Comparison of ENCODE assay signal across 16 cellular contexts in genomic region chr14:100442036-100442435, GRCh38.
DNase-seq lines count a peak whose midpoint lies in the region; ATAC-seq and TF ChIP-seq lines count a peak whose summit lies in the region.
"Had no signal": no experiment of that assay in that cellular context is flagged by ENCODE, and none has a peak within 500 bp of the region (broad histone marks: within the 10 kb centered on the region; RNA-seq: fewer than 3 reads in every experiment).

No MANE protein-coding gene starts in this region.

- H3K9me2 ChIP-seq in GM23338 (ENCODE audit: insufficient read depth): no peaks in the 10 kb centered on the region

- no peak overlapping the region for H3K4me3 ChIP-seq in CD4-positive, CD25-positive, alpha-beta regulatory T cell (ENCODE audit: low read depth, low read length)
- H3K4me3 ChIP-seq in GM23338 (no peak overlapping the region), WERI-Rb-1 (ENCODE audit: low read depth, low read length) (no peak overlapping the region)
- H3K4me3 ChIP-seq: GM23248, Peyer's patch had no signal

- TF ChIP-seq CTCF in GM23338 (conservative IDR thresholded peaks at IDR 0.05; ENCODE audit: low read depth in 2 of 2) (no peak), WTC11 (IDR thresholded peaks at IDR 0.05) (no peak), WERI-Rb-1 (IDR thresholded peaks at IDR 0.05; ENCODE audit: low read depth, low read length) (no peak)

- H3K27ac ChIP-seq in CD4-positive, CD25-positive, alpha-beta regulatory T cell (ENCODE audit: insufficient read depth, low read length, poor library complexity, severe bottlenecking): no peak overlapping the region
- H3K27ac ChIP-seq in GM23338 (ENCODE audit: low read depth): no peak overlapping the region
- no peak overlapping the region for H3K27ac ChIP-seq in WERI-Rb-1
- H3K27ac ChIP-seq: GM23248 had no signal

- H3K27me3 Mint-ChIP-seq in CD4-positive, CD25-positive, alpha-beta regulatory T cell: no peaks in the 10 kb centered on the region
- H3K27me3 Mint-ChIP-seq in GM23338 (ENCODE audit: insufficient read depth, low read depth, poor library complexity) (no peaks in the 10 kb centered on the region), WTC11 (ENCODE audit: low read depth) (no peaks in the 10 kb centered on the region)

- H3K79me2 ChIP-seq in GM23338 (replicated peaks; ENCODE audit: insufficient read depth): no peaks in the 10 kb centered on the region; the same call in 1 of the 2 replicates

- no peaks in the 10 kb centered on the region for H3F3A ChIP-seq in GM23338 (replicated peaks; ENCODE audit: low read depth)

- no peaks in the 10 kb centered on the region for H3K9me3 Mint-ChIP-seq in CD4-positive, CD25-positive, alpha-beta regulatory T cell
- H3K9me3 Mint-ChIP-seq in GM23338 (no peaks in the 10 kb centered on the region), WTC11 (no peaks in the 10 kb centered on the region)

- peaks cover 3% of the 10 kb centered on the region for H3K4me1 ChIP-seq in CD4-positive, CD25-positive, alpha-beta regulatory T cell (ENCODE audit: control insufficient read depth, insufficient read depth, low read length, poor library complexity, severe bottlenecking)
- peaks cover 20% of the 10 kb centered on the region for H3K4me1 ChIP-seq in GM23338 (ENCODE audit: insufficient read depth)

- no peaks in the 10 kb centered on the region for H3K36me3 Mint-ChIP-seq in CD4-positive, CD25-positive, alpha-beta regulatory T cell
- H3K36me3 Mint-ChIP-seq in GM23338 (ENCODE audit: low read depth) (no peaks in the 10 kb centered on the region), WTC11 (no peaks in the 10 kb centered on the region)

- ATAC-seq in CD4-positive, CD25-positive, alpha-beta regulatory T cell (ENCODE audit: low read depth in 2 of 2): no peak
- ATAC-seq in GM23338 (no peak), WTC11 (no peak), HG03378 (IDR thresholded peaks at IDR 0.05; ENCODE audit: unreplicated experiment) (no peak), GM18907 (IDR thresholded peaks at IDR 0.05; ENCODE audit: unreplicated experiment) (no peak)

- no peak for DNase-seq in CD4-positive, CD25-positive, alpha-beta regulatory T cell
- DNase-seq in GM23338 (ENCODE audit: low spot score) (no peak), WTC11 (ENCODE audit: low spot score) (no peak), myocyte (ENCODE audit: low read depth) (peak; percentile 8), WERI-Rb-1 (no peak)
- DNase-seq: ACHN, GM23248, MM.1S, NCI-H1930, NCI-H2171, NCI-H446 treated with DMSO at 0.1 percent for 48 hours, NCI-H748 treated with DMSO at 0.1 percent for 48 hours, Peyer's patch, Right ventricle myocardium superior had no signal

- CTCF ChIA-PET in WTC11 (lab: Charles Lee): interaction anchor here (0.7 to 4.8 kb wide), 6 partner anchors 25 to 216 kb away, joined by 3 to 47 read pairs (median 4); no protein-coding TSS in a partner anchor

- no peaks in the 10 kb centered on the region for H3K36me3 ChIP-seq in CD4-positive, CD25-positive, alpha-beta regulatory T cell (ENCODE audit: control insufficient read depth, insufficient read depth, low read length)
- no peaks in the 10 kb centered on the region for H3K36me3 ChIP-seq in GM23338 (ENCODE audit: insufficient read depth)
- H3K36me3 ChIP-seq in WERI-Rb-1: no peaks in the 10 kb centered on the region
- H3K36me3 ChIP-seq: Peyer's patch had no signal

- H2AFZ ChIP-seq in GM23338: no peak overlapping the region
- H2AFZ ChIP-seq: GM23248 had no signal

- H4K20me1 ChIP-seq in GM23338 (replicated peaks; ENCODE audit: insufficient read depth): no peaks in the 10 kb centered on the region

- POLR2A ChIA-PET in WTC11 (lab: Charles Lee): no interaction called here

- H3K4me1 Mint-ChIP-seq in CD4-positive, CD25-positive, alpha-beta regulatory T cell: peaks cover 0 to 44% (median 11%) of the 10 kb centered on the region in 4 donors
- H3K4me1 Mint-ChIP-seq in GM23338 (peaks cover 43% of the 10 kb centered on the region), WTC11 (peaks cover 38% of the 10 kb centered on the region)

- no peaks in the 10 kb centered on the region for H3K9me3 ChIP-seq in CD4-positive, CD25-positive, alpha-beta regulatory T cell (ENCODE audit: control insufficient read depth in 2 of 2, low read length in 2 of 2)
- no peaks in the 10 kb centered on the region for H3K9me3 ChIP-seq in WERI-Rb-1 (ENCODE audit: severe bottlenecking)
- H3K9me3 ChIP-seq: Peyer's patch had no signal

- H3K4me3 Mint-ChIP-seq in CD4-positive, CD25-positive, alpha-beta regulatory T cell: no peak overlapping the region
- no peak overlapping the region for H3K4me3 Mint-ChIP-seq in GM23338
- no peak overlapping the region for H3K4me3 Mint-ChIP-seq in WTC11

- H3K4me2 ChIP-seq in GM23338: no peak overlapping the region

- no peaks in the 10 kb centered on the region for H3K27me3 ChIP-seq in CD4-positive, CD25-positive, alpha-beta regulatory T cell (ENCODE audit: control insufficient read depth, insufficient read depth, low read length)
- H3K27me3 ChIP-seq in GM23338 (ENCODE audit: insufficient read depth) (no peaks in the 10 kb centered on the region), WERI-Rb-1 (ENCODE audit: insufficient read depth, low read depth, severe bottlenecking) (no peaks in the 10 kb centered on the region)
- H3K27me3 ChIP-seq: Peyer's patch had no signal

- H3K27ac Mint-ChIP-seq in CD4-positive, CD25-positive, alpha-beta regulatory T cell: peak overlapping the region in 2 of 3 donors; percentile 47 to 52
- H3K27ac Mint-ChIP-seq in GM23338 (peak overlapping the region; percentile 46; the same call in 1 of the 2 replicates), WTC11 (peak overlapping the region; percentile 46)

TF ChIP-seq in GM23338, 12 proteins besides CTCF, POLR2A, EP300 and RAD21 (continues in another document):
- TF ChIP-seq CREB1 (CRISPR knock-in tag; IDR thresholded peaks at IDR 0.05; ENCODE audit: low read depth): no peak
- no peak for TF ChIP-seq REST (IDR thresholded peaks at IDR 0.05; ENCODE audit: unreplicated experiment)
- no peak for TF ChIP-seq ZNF114 (CRISPR knock-in tag; IDR thresholded peaks at IDR 0.05)

TF ChIP-seq in WTC11, 78 proteins besides CTCF, POLR2A, EP300 and RAD21:
- TF ChIP-seq ATF6 (CRISPR knock-in tag; IDR thresholded peaks at IDR 0.05): no peak
- TF ChIP-seq ETV6 (CRISPR knock-in tag; IDR thresholded peaks at IDR 0.05): no peak
- TF ChIP-seq TCF7 (CRISPR knock-in tag; IDR thresholded peaks at IDR 0.05; ENCODE audit: low read depth): no peak
- TF ChIP-seq E2F4 (CRISPR knock-in tag; IDR thresholded peaks at IDR 0.05; ENCODE audit: borderline replicate concordance, low read depth): no peak
